ENCODE assay signal across 8 cellular contexts in the genomic region with DNA sequence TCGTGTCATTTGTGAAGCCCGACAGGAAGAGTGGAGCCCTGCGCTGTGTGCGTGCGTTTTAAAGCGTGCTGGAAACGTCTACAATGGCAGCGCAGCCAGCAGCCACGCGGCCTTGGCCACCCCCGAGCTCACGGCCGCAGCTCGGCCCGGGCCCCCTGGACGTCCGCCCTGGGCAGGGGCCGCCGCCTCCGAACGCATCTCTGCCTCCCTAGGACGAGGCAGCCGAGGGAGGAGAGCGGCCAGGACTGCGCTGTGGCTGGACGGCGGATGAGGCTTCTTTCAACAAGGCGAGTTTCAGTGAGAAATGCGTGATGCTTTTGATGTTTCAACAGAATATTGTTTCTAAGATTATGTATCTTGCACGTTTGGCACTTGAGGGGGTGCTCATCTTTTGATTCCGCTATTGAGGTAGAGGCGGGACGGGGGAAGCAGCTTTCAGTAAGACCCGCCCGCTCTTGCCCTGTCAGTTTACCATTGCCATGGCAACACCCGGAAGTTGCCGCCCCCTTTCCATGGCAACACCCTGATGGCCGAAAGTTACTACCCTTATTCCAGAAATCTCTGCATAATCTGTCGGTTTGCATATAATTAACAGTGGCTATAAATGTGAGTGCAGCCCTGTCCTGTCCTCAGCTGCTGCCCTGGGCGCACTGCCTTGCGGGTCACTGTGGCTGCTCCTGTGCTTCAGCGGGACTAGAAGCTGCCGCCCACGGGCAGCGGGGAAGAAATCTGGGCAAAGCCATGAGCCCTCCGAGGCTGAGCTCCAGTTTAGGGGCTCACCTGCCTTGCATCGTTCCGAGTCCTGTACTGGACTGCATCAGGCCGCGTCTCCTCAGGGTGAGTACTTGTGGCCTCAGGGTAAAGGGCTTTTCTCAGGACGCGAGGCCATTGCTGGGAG. TPM values are rescaled to one million over a fixed set of nuclear protein-coding genes. Genes with fewer than 3 reads are reported as not detected.
DNase-seq lines count a peak whose midpoint lies in the region; ATAC-seq and TF ChIP-seq lines count a peak whose summit lies in the region.

No MANE protein-coding gene starts in this region.

- peak overlapping the region; percentile 29 to 56 for H3K27ac Mint-ChIP-seq in effector memory CD8-positive, alpha-beta T cell
- peak overlapping the region; percentile 36 for H3K27ac Mint-ChIP-seq in mesothelial cell of epicardium

- no peaks in the 10 kb centered on the region for H3K9me3 Mint-ChIP-seq in effector memory CD8-positive, alpha-beta T cell
- H3K9me3 Mint-ChIP-seq in mesothelial cell of epicardium, result no peaks in the 10 kb centered on the region

- DNase-seq in NCI-H446 (lab: John Stamatoyannopoulos, UW) (peak; percentile 5 to 35), NCI-H446 treated with DMSO at 0.1 percent for 48 hours (lab: John Stamatoyannopoulos, UW) (no peak), NCI-H460 (ENCODE audit: extremely low read depth, low read depth) (peak; percentile 67), mesothelial cell of epicardium (ENCODE audit: low spot score in 2 of 2, unreplicated experiment in 2 of 2) (peak in 1 of 2 experiments; percentile 62)
- peak; percentile 44 to 59 for DNase-seq in activated CD8-positive, alpha-beta memory T cell treated with anti-CD3 and anti-CD28 coated beads for 1 hour (ENCODE audit: extremely low read depth in 1 of 2, low read depth in 1 of 2)
- DNase-seq in effector memory CD8-positive, alpha-beta T cell, result peak; percentile 53 to 72 (median 58)
- peak; percentile 57 for DNase-seq in stimulated activated CD8-positive, alpha-beta memory T cell treated with anti-CD3 and anti-CD28 coated beads, Interleukin-15, amount 100 ng/mL, for 1 hour (ENCODE audit: low read depth)

- H3K36me3 Mint-ChIP-seq in effector memory CD8-positive, alpha-beta T cell (ENCODE audit: insufficient read depth), result peaks cover 11% of the 10 kb centered on the region
- no peaks in the 10 kb centered on the region for H3K36me3 Mint-ChIP-seq in mesothelial cell of epicardium

- H3K27me3 Mint-ChIP-seq in effector memory CD8-positive, alpha-beta T cell, result peaks cover 0 to 16% of the 10 kb centered on the region in 2 donors
- H3K27me3 Mint-ChIP-seq in mesothelial cell of epicardium (ENCODE audit: low read depth), result no peaks in the 10 kb centered on the region

- TF ChIP-seq CTCF in mesothelial cell of epicardium (IDR thresholded peaks at IDR 0.05; ENCODE audit: unreplicated experiment), result no peak

- peak overlapping the region; percentile 79 to 80 for H3K4me3 Mint-ChIP-seq in effector memory CD8-positive, alpha-beta T cell
- H3K4me3 Mint-ChIP-seq in mesothelial cell of epicardium, result peak overlapping the region; percentile 77

- peaks cover 5 to 6% of the 10 kb centered on the region in 2 donors for H3K4me1 Mint-ChIP-seq in effector memory CD8-positive, alpha-beta T cell (ENCODE audit: low read depth in 2 of 2)
- peaks cover 3% of the 10 kb centered on the region for H3K4me1 Mint-ChIP-seq in mesothelial cell of epicardium

- ATAC-seq in HG03045 (IDR thresholded peaks at IDR 0.05; ENCODE audit: unreplicated experiment), result peak; percentile 86
- ATAC-seq in effector memory CD8-positive, alpha-beta T cell (replicated peaks), result peak; percentile 87

RNA-seq across cellular contexts. Expression of gene ADNP2, which starts 38.6 kb away (rescaled TPM):
- total RNA-seq in NCI-H460 (2014; rRNA removed; shearing (Covaris generic)), result 19.0 and 21.0 TPM in 2 replicates
- polyA plus RNA-seq in NCI-H460 (2014; cell fraction: nucleus; rRNA removed), result 11.3 and 13.5 TPM in 2 replicates
- 32.2 to 33.9 TPM (median 33.1 TPM) in 3 replicates for total RNA-seq in mesothelial cell of epicardium
